ENCODE assay signal across 18 cellular contexts in genomic region chr2:165718811-165719210, GRCh38.
"Had no signal": no experiment of that assay in that cellular context is flagged by ENCODE, and none has a peak within 500 bp of the region (broad histone marks: within the 10 kb centered on the region; RNA-seq: fewer than 3 reads in every experiment).

No MANE protein-coding gene starts in this region.

- H3K4me3 ChIP-seq: heart left ventricle, pancreas, sigmoid colon, tibial artery had no signal

- H3K9me3 ChIP-seq: heart left ventricle, pancreas, sigmoid colon, tibial artery had no signal

- H3K27me3 ChIP-seq: pancreas, sigmoid colon, tibial artery had no signal

- H3K4me1 ChIP-seq: pancreas, sigmoid colon had no signal

- DNase-seq: activated CD4-positive, alpha-beta T cell treated with anti-CD3 and anti-CD28 coated beads for 48 hours; activated CD4-positive, CD25-positive, alpha-beta regulatory T cell; activated CD8-positive, alpha-beta T cell treated with anti-CD3 and anti-CD28 coated beads for 36 hours; activated naive CD4-positive, alpha-beta T cell treated with anti-CD3 and anti-CD28 coated beads for 36 hours; activated T-cell treated with anti-CD3 and anti-CD28 coated beads, Interleukin-2, amount 50 U/mL, for 24 hours; aorta; cerebellar nuclear complex; cortex of kidney; erythroblast; heart left ventricle; left ventricle myocardium superior; naive thymus-derived CD4-positive, alpha-beta T cell; pancreas; sigmoid colon; stimulated activated CD4-positive, alpha-beta T cell treated with anti-CD3 and anti-CD28 coated beads, Interleukin-4, amount 100 ng/mL, for 24 hours; T1000; tibial artery had no signal

- ATAC-seq: activated CD8-positive, alpha-beta T cell treated with anti-CD3 and anti-CD28 coated beads for 36 hours; heart left ventricle; left ventricle myocardium superior; naive thymus-derived CD4-positive, alpha-beta T cell; pancreas; stimulated activated memory B cell treated with anti-CD40 and anti-IgM and Interleukin-4, amounts not matched to agents 10 μg/mL and 1 μg/mL and 100 μg/mL, for 72 hours had no signal

- H3K27ac ChIP-seq: heart left ventricle, pancreas, sigmoid colon, tibial artery had no signal

- H3K36me3 ChIP-seq: heart left ventricle, pancreas, sigmoid colon, tibial artery had no signal
